ENCODE assay signal across 12 cellular contexts in the genomic region with DNA sequence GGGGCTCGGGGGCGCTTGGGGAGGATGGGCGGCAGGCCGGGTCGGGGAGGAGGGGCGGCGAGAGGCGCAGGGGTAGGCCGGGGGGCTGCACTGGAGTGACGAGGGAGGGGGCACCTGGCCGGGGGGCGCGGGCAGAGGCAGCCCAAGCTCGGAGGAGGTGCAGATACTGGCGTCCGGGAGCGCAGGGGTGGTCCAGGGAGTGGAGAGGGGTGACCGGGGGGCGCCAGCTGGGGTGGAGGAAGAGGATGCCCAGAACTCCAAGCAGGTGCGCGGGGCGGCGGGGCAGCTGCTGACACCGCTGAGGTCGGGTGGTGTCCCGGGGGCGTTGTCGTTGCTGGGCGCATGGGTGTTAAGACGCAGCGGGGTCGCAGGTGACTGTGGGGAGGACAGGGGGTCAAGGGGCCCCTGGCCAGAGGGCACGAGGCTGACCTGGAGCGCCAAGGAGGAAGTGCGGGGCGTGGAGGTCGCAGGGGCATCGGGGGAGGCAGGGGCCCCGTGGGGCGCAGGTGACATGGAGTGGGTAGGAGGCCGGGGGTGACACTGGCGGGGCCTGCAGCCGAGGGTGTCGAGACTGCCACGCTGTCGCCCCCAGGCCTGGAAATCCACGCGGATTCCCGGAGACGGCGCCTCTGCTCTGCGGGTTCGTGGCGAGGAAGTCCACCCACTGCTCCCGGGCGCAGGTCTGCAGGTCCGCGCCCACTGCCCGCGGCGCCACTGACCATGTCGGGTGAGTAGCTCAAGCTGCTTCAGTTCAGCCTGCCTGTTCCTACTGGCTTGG. TPM values are rescaled to one million over a fixed set of nuclear protein-coding genes. Genes with fewer than 3 reads are reported as not detected.
A peak's percentile ranks its signal among the peaks of the same experiment; 100 is the strongest.
DNase-seq lines count a peak whose midpoint lies in the region; ATAC-seq and TF ChIP-seq lines count a peak whose summit lies in the region.
"Had no signal": no experiment of that assay in that cellular context is flagged by ENCODE, and none has a peak within 500 bp of the region (broad histone marks: within the 10 kb centered on the region; RNA-seq: fewer than 3 reads in every experiment).

No MANE protein-coding gene starts in this region.

- H3K9me3 Mint-ChIP-seq in stimulated activated naive CD8-positive, alpha-beta T cell treated with anti-CD3 and anti-CD28 coated beads, Interleukin-15, amount 100 ng/mL, for 72 hours = no peaks in the 10 kb centered on the region
- H3K9me3 Mint-ChIP-seq in neural progenitor cell = peaks cover 8% of the 10 kb centered on the region
- H3K9me3 Mint-ChIP-seq: CD4-positive, CD25-positive, alpha-beta regulatory T cell had no signal

- no peaks in the 10 kb centered on the region for H3K4me1 Mint-ChIP-seq in stimulated activated naive CD8-positive, alpha-beta T cell treated with anti-CD3 and anti-CD28 coated beads, Interleukin-15, amount 100 ng/mL, for 72 hours
- H3K4me1 Mint-ChIP-seq in neural progenitor cell = peaks cover 11% of the 10 kb centered on the region
- H3K4me1 Mint-ChIP-seq: CD4-positive, CD25-positive, alpha-beta regulatory T cell had no signal

- H3K4me3 ChIP-seq in fibroblast of pulmonary artery (replicated peaks; ENCODE audit: low read depth, low read length) (peak overlapping the region; percentile 45), neural progenitor cell (peak overlapping the region; percentile 81)

- TF ChIP-seq CTCF in fibroblast of pulmonary artery (IDR thresholded peaks at IDR 0.05; ENCODE audit: low read length, missing control alignments) = no peak
- no peak for TF ChIP-seq CTCF in neural progenitor cell (IDR thresholded peaks at IDR 0.05)

- ATAC-seq in stimulated activated naive CD8-positive, alpha-beta T cell treated with anti-CD3 and anti-CD28 coated beads, Interleukin-15, amount 100 ng/mL, for 72 hours = peak; percentile 40
- ATAC-seq in stimulated activated naive CD8-positive, alpha-beta T cell treated with anti-CD3 and anti-CD28 coated beads, Interleukin-15, Interleukin-2, amounts not matched to agents 100 U/mL and 50 U/mL, for 24 hours = no peak
- ATAC-seq in GM19467 (IDR thresholded peaks at IDR 0.05; ENCODE audit: unreplicated experiment) = no peak

- peaks cover 4% of the 10 kb centered on the region for H3K27me3 ChIP-seq in neural progenitor cell

- no peaks in the 10 kb centered on the region for H3K9me3 ChIP-seq in neural progenitor cell (ENCODE audit: low read depth)

- no peak for DNase-seq in stimulated activated naive CD8-positive, alpha-beta T cell treated with anti-CD3 and anti-CD28 coated beads, Interleukin-15, amount 100 ng/mL, for 72 hours
- DNase-seq in stimulated activated naive CD8-positive, alpha-beta T cell treated with anti-CD3 and anti-CD28 coated beads, Interleukin-15, Interleukin-2, amounts not matched to agents 100 U/mL and 50 U/mL, for 24 hours = no peak
- DNase-seq in fibroblast of pulmonary artery (ENCODE audit: low read depth) (no peak), neural progenitor cell (ENCODE audit: low spot score) (peak; percentile 42), NAMALWA (ENCODE audit: low spot score) (no peak), NCI-H187 treated with DMSO at 0.1 percent for 48 hours (lab: John Stamatoyannopoulos, UW) (no peak)
- DNase-seq in stimulated activated CD4-positive, alpha-beta T cell treated with anti-CD3 and anti-CD28 coated beads, Interleukin-12 subunit alpha, Interleukin-12 subunit beta, amount 100 ng/mL, for 4 hours = no peak
- DNase-seq: CD4-positive, CD25-positive, alpha-beta regulatory T cell; NCI-H1694; stimulated activated CD4-positive, alpha-beta T cell treated with anti-CD3 and anti-CD28 coated beads, Interleukin-15, amount 100 ng/mL, for 24 hours; T-helper 9 cell had no signal

- H3K27ac ChIP-seq in neural progenitor cell = no peak overlapping the region

- no peak overlapping the region for H2AFZ ChIP-seq in neural progenitor cell (replicated peaks)

- H3K4me2 ChIP-seq in neural progenitor cell = peak overlapping the region; percentile 98

- peaks cover 12% of the 10 kb centered on the region for H4K20me1 ChIP-seq in neural progenitor cell (ENCODE audit: low read depth)

- H3K79me2 ChIP-seq in neural progenitor cell (ENCODE audit: low read depth) = peaks cover 49% of the 10 kb centered on the region

- peaks cover 34% of the 10 kb centered on the region for H3K36me3 Mint-ChIP-seq in neural progenitor cell
- H3K36me3 Mint-ChIP-seq: CD4-positive, CD25-positive, alpha-beta regulatory T cell had no signal

- no peaks in the 10 kb centered on the region for H3K36me3 ChIP-seq in neural progenitor cell

- H3K27me3 Mint-ChIP-seq in stimulated activated naive CD8-positive, alpha-beta T cell treated with anti-CD3 and anti-CD28 coated beads, Interleukin-15, amount 100 ng/mL, for 72 hours = peaks cover 23% of the 10 kb centered on the region
- H3K27me3 Mint-ChIP-seq in neural progenitor cell (ENCODE audit: insufficient read depth, low read depth) = no peaks in the 10 kb centered on the region

- no peak overlapping the region for H3K4me3 Mint-ChIP-seq in stimulated activated naive CD8-positive, alpha-beta T cell treated with anti-CD3 and anti-CD28 coated beads, Interleukin-15, amount 100 ng/mL, for 72 hours
- peak overlapping the region; percentile 84 for H3K4me3 Mint-ChIP-seq in neural progenitor cell
- H3K4me3 Mint-ChIP-seq: CD4-positive, CD25-positive, alpha-beta regulatory T cell had no signal

- H3K4me1 ChIP-seq in neural progenitor cell = peaks cover 16% of the 10 kb centered on the region

- no peak overlapping the region for H3K27ac Mint-ChIP-seq in stimulated activated naive CD8-positive, alpha-beta T cell treated with anti-CD3 and anti-CD28 coated beads, Interleukin-15, amount 100 ng/mL, for 72 hours
- H3K27ac Mint-ChIP-seq in neural progenitor cell = no peak overlapping the region
- H3K27ac Mint-ChIP-seq: CD4-positive, CD25-positive, alpha-beta regulatory T cell had no signal

- H3F3A ChIP-seq in neural progenitor cell (ENCODE audit: low read depth) = peaks cover 27% of the 10 kb centered on the region

- no peak overlapping the region for H3K9ac ChIP-seq in neural progenitor cell

RNA-seq across cellular contexts. Expression of a gene that starts 0.9 kb away (rescaled TPM):
- total RNA-seq in neural progenitor cell (ENCODE audit: low replicate concordance) = 44.4 and 65.6 TPM in 2 replicates
- total RNA-seq: CD4-positive, CD25-positive, alpha-beta regulatory T cell had no signal
